ENCODE assay signal across 19 cellular contexts in the genomic region with DNA sequence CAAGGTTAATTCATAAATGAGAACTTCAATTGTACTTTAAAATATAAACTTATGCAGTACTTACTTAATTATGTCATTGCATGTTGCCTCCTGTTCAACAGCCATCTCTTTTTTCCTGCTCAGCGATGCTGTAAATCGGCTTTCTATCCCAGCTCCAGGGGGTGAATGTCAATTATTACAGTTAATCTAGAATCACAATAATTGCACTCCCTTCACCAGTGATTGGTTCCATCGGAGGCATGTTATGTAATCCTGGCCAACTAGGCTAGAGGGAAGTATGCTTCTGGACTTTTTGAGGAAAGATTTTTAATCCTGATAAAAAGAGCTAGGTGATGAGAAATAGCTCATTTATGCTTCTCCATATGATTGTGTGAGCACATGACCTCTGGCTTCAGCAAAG. TPM values are rescaled to one million over a fixed set of nuclear protein-coding genes. Genes with fewer than 3 reads are reported as not detected.
"Had no signal": no experiment of that assay in that cellular context is flagged by ENCODE, and none has a peak within 500 bp of the region (broad histone marks: within the 10 kb centered on the region; RNA-seq: fewer than 3 reads in every experiment).

No MANE protein-coding gene starts in this region.

- H3K27me3 ChIP-seq: body of pancreas, esophagus muscularis mucosa, gastroesophageal sphincter, heart left ventricle, neural progenitor cell, upper lobe of left lung had no signal

- H3K4me3 ChIP-seq: body of pancreas, esophagus muscularis mucosa, gastroesophageal sphincter, heart left ventricle, neural progenitor cell, thoracic aorta, upper lobe of left lung had no signal

- H3K4me1 ChIP-seq: body of pancreas, esophagus muscularis mucosa, gastroesophageal sphincter, neural progenitor cell, upper lobe of left lung had no signal

- H3K9ac ChIP-seq: neural progenitor cell had no signal

- H3K27ac ChIP-seq: body of pancreas, esophagus muscularis mucosa, gastroesophageal sphincter, heart left ventricle, neural progenitor cell, thoracic aorta, upper lobe of left lung had no signal

- H3K9me3 ChIP-seq: body of pancreas, esophagus muscularis mucosa, gastroesophageal sphincter, thoracic aorta, upper lobe of left lung had no signal

- ATAC-seq: activated CD8-positive, alpha-beta T cell treated with anti-CD3 and anti-CD28 coated beads for 36 hours; body of pancreas; gastroesophageal sphincter; heart left ventricle; naive thymus-derived CD4-positive, alpha-beta T cell; stimulated activated naive B cell treated with anti-CD40 and anti-IgM and Interleukin-4, amounts not matched to agents 10 μg/mL and 1 μg/mL and 100 μg/mL, for 72 hours had no signal

- H3K36me3 ChIP-seq: esophagus muscularis mucosa, gastroesophageal sphincter, heart left ventricle, neural progenitor cell, thoracic aorta, upper lobe of left lung had no signal

- DNase-seq: activated CD4-positive, alpha-beta T cell treated with anti-CD3 and anti-CD28 coated beads, Interleukin-2, amount 10 ng/mL, durations not matched to agents 24 days and 14 days; activated CD4-positive, CD25-positive, alpha-beta regulatory T cell; activated CD8-positive, alpha-beta T cell treated with anti-CD3 and anti-CD28 coated beads for 36 hours; activated naive CD4-positive, alpha-beta T cell treated with Interleukin-2 at 50 U/mL for 16 hours; activated naive CD8-positive, alpha-beta T cell treated with anti-CD3 and anti-CD28 coated beads, Interleukin-2, amount 10 ng/mL, durations not matched to agents 7 days and 5 days; activated T-cell treated with anti-CD3 and anti-CD28 coated beads, Interleukin-2, amount 50 U/mL, for 1 hour; body of pancreas; dermis blood vessel endothelial cell; effector memory CD4-positive, alpha-beta T cell; heart left ventricle; mesenchymal stem cell; naive thymus-derived CD4-positive, alpha-beta T cell; stimulated activated naive B cell treated with anti-CD40 and anti-IgM and Interleukin-4, amounts not matched to agents 10 μg/mL and 1 μg/mL and 100 μg/mL, for 72 hours; upper lobe of left lung had no signal

RNA-seq across cellular contexts. Expression of a gene that starts 53.8 kb away (rescaled TPM):
- total RNA-seq: activated CD4-positive, alpha-beta T cell treated with anti-CD3 and anti-CD28 coated beads, Interleukin-2, amount 10 ng/mL, durations not matched to agents 24 days and 14 days; activated CD8-positive, alpha-beta T cell treated with anti-CD3 and anti-CD28 coated beads for 36 hours; activated naive CD8-positive, alpha-beta T cell treated with anti-CD3 and anti-CD28 coated beads, Interleukin-2, amount 10 ng/mL, durations not matched to agents 7 days and 5 days; activated T-helper 2 cell treated with anti-CD3 and anti-CD28 coated beads, Interferon-gamma antibody, Interleukin-2, Interleukin-4, amounts not matched to agents 10 μg/mL and 5 μg/mL and 100 μg/mL, durations not matched to agents 14 hours and 24 hours and 36 hours; naive thymus-derived CD4-positive, alpha-beta T cell had no signal
- polyA plus RNA-seq: naive thymus-derived CD4-positive, alpha-beta T cell had no signal
